In genomic region chr1:31746687-31747086, GRCh38 we compare ENCODE assay signal across 18 cellular contexts. TPM values are rescaled to one million over a fixed set of nuclear protein-coding genes. Genes with fewer than 3 reads are reported as not detected.
A peak's percentile ranks its signal among the peaks of the same experiment; 100 is the strongest.
DNase-seq lines count a peak whose midpoint lies in the region; ATAC-seq lines count a peak whose summit lies in the region.
"Had no signal": no experiment of that assay in that cellular context is flagged by ENCODE, and none has a peak within 500 bp of the region (broad histone marks: within the 10 kb centered on the region; RNA-seq: fewer than 3 reads in every experiment).

No MANE protein-coding gene starts in this region.

- no peak overlapping the region for H3K4me3 Mint-ChIP-seq in activated naive CD8-positive, alpha-beta T cell treated with anti-CD3 and anti-CD28 coated beads, Interleukin-2, amount 50 U/mL, for 24 hours
- H3K4me3 Mint-ChIP-seq in immature natural killer cell, result peak overlapping the region; percentile 79 to 92 (median 87)
- H3K4me3 Mint-ChIP-seq: H9 had no signal

- DNase-seq in Right ventricle myocardium superior, result no peak
- DNase-seq in cardiac septum (ENCODE audit: low spot score), result no peak
- DNase-seq in activated naive CD8-positive, alpha-beta T cell treated with anti-CD3 and anti-CD28 coated beads, Interleukin-2, amount 50 U/mL, for 24 hours, result no peak
- DNase-seq in immature natural killer cell, result peak; percentile 39 to 54 (median 45)
- DNase-seq in MG63, result no peak
- no peak for DNase-seq in aorta
- DNase-seq: activated CD4-positive, CD25-positive, alpha-beta regulatory T cell; foreskin melanocyte; H9; NCI-H526; sigmoid colon; stomach; T-helper 2 cell; upper lobe of right lung had no signal

- peaks cover 26% of the 10 kb centered on the region for H3K4me1 Mint-ChIP-seq in activated naive CD8-positive, alpha-beta T cell treated with anti-CD3 and anti-CD28 coated beads, Interleukin-2, amount 50 U/mL, for 24 hours
- H3K4me1 Mint-ChIP-seq in immature natural killer cell, result peaks cover 64 to 70% of the 10 kb centered on the region in 2 donors

- H3K9me3 Mint-ChIP-seq in activated naive CD8-positive, alpha-beta T cell treated with anti-CD3 and anti-CD28 coated beads, Interleukin-2, amount 50 U/mL, for 24 hours, result no peaks in the 10 kb centered on the region
- no peaks in the 10 kb centered on the region for H3K9me3 Mint-ChIP-seq in immature natural killer cell
- H3K9me3 Mint-ChIP-seq: activated T-helper 2 cell treated with anti-CD3 and anti-CD28 coated beads, Interferon-gamma antibody, Interleukin-2, Interleukin-4, amounts not matched to agents 10 μg/mL and 5 μg/mL and 100 μg/mL, durations not matched to agents 14 hours and 24 hours and 36 hours; H9 had no signal

- peak overlapping the region; percentile 50 for H3K27ac Mint-ChIP-seq in activated naive CD8-positive, alpha-beta T cell treated with anti-CD3 and anti-CD28 coated beads, Interleukin-2, amount 50 U/mL, for 24 hours
- H3K27ac Mint-ChIP-seq in immature natural killer cell, result peak overlapping the region; percentile 81 to 96 (median 90)
- H3K27ac Mint-ChIP-seq: activated T-helper 2 cell treated with anti-CD3 and anti-CD28 coated beads, Interferon-gamma antibody, Interleukin-2, Interleukin-4, amounts not matched to agents 10 μg/mL and 5 μg/mL and 100 μg/mL, durations not matched to agents 14 hours and 24 hours and 36 hours had no signal

- H3K4me3 ChIP-seq in MG63, result no peak overlapping the region
- no peak overlapping the region for H3K4me3 ChIP-seq in aorta (ENCODE audit: low read length in 2 of 2)
- H3K4me3 ChIP-seq: ascending aorta, sigmoid colon, SJSA1, stomach, upper lobe of right lung had no signal

- no peaks in the 10 kb centered on the region for H3K27me3 Mint-ChIP-seq in activated naive CD8-positive, alpha-beta T cell treated with anti-CD3 and anti-CD28 coated beads, Interleukin-2, amount 50 U/mL, for 24 hours
- peaks cover 0 to 8% (median 3%) of the 10 kb centered on the region in 3 donors for H3K27me3 Mint-ChIP-seq in immature natural killer cell (ENCODE audit: low read depth in 3 of 3)

- ATAC-seq in Right ventricle myocardium superior (ENCODE audit: poor library complexity) (peak; percentile 23), GM21737 (IDR thresholded peaks at IDR 0.05; ENCODE audit: unreplicated experiment) (no peak), aorta (ENCODE audit: low FRiP score) (no peak)
- ATAC-seq in activated naive CD8-positive, alpha-beta T cell treated with anti-CD3 and anti-CD28 coated beads, Interleukin-2, amount 50 U/mL, for 24 hours, result no peak
- ATAC-seq: upper lobe of right lung had no signal

- no peaks in the 10 kb centered on the region for H3K36me3 Mint-ChIP-seq in activated naive CD8-positive, alpha-beta T cell treated with anti-CD3 and anti-CD28 coated beads, Interleukin-2, amount 50 U/mL, for 24 hours (ENCODE audit: low read depth)
- peaks cover 0 to 4% (median 0%) of the 10 kb centered on the region in 3 donors for H3K36me3 Mint-ChIP-seq in immature natural killer cell

- H3K27me3 ChIP-seq in MG63 (no peaks in the 10 kb centered on the region), aorta (ENCODE audit: control insufficient read depth in 1 of 2, insufficient read depth in 2 of 2, low read length in 1 of 2) (no peaks in the 10 kb centered on the region)
- H3K27me3 ChIP-seq: ascending aorta, sigmoid colon, SJSA1, stomach, upper lobe of right lung had no signal

- H3K36me3 ChIP-seq in MG63 (no peaks in the 10 kb centered on the region), aorta (ENCODE audit: control insufficient read depth in 1 of 2, insufficient read depth in 2 of 2, low read length in 1 of 2) (no peaks in the 10 kb centered on the region)
- H3K36me3 ChIP-seq: ascending aorta, sigmoid colon, SJSA1, stomach, upper lobe of right lung had no signal

- 41 to 54% methylated on average over 7 of the region's 7 CpGs for WGBS in aorta, 2 donors

- intact Hi-C loops in Right ventricle myocardium superior (cut with DNase I) (no loop called here), cardiac septum (cut with DNase I) (no loop called here), aorta (cut with DNase I) (loop anchor here in 1 of 2 donors (5.0 kb wide), 1 partner anchor 41 kb away; no protein-coding TSS in a partner anchor)

- H3K9me3 ChIP-seq in MG63, result no peaks in the 10 kb centered on the region
- no peaks in the 10 kb centered on the region for H3K9me3 ChIP-seq in aorta (ENCODE audit: control insufficient read depth, low read length)
- H3K9me3 ChIP-seq: ascending aorta, sigmoid colon, SJSA1, stomach, upper lobe of right lung had no signal

- no peak overlapping the region for H3K27ac ChIP-seq in aorta (ENCODE audit: low read depth in 1 of 2, low read length in 2 of 2)
- H3K27ac ChIP-seq: ascending aorta, sigmoid colon, SJSA1, stomach, upper lobe of right lung had no signal

- H3K4me1 ChIP-seq in aorta (ENCODE audit: control insufficient read depth in 1 of 2, insufficient read depth in 2 of 2, low read length in 2 of 2), result no peaks in the 10 kb centered on the region
- H3K4me1 ChIP-seq: sigmoid colon, SJSA1, upper lobe of right lung had no signal

RNA-seq across cellular contexts. Expression of gene ADGRB2, which starts 17.5 kb away (rescaled TPM):
- 14.7 TPM for total RNA-seq in Right ventricle myocardium superior
- 7.7 TPM for total RNA-seq in cardiac septum
- 1 to 10 TPM in 1 of 3 donors, under 1 TPM in 1, not detected in 1; 0.36 to 2.1 TPM for polyA plus RNA-seq in immature natural killer cell
- 3.4 and 8.5 TPM in 2 replicates for total RNA-seq in MG63 (2014; rRNA removed; shearing (Covaris generic); ENCODE audit: low replicate concordance)
- 1 to 10 TPM; 1.8 to 4.6 TPM for total RNA-seq in aorta
- polyA plus RNA-seq in aorta, result 1 to 10 TPM; 1.8 to 2.4 TPM

RNA-seq across cellular contexts. Expression of gene COL16A1, which starts 42.9 kb away (rescaled TPM):
- total RNA-seq in Right ventricle myocardium superior (10.9 TPM), cardiac septum (45.9 TPM), aorta (100 to 1,000 TPM in 1 of 2 donors, 10 to 100 TPM in 1; 71.4 to 188 TPM)
- polyA plus RNA-seq in immature natural killer cell (not detected), aorta (100 to 1,000 TPM in 1 of 2 donors, 10 to 100 TPM in 1; 39.8 to 358 TPM)
- total RNA-seq in MG63 (2014; rRNA removed; shearing (Covaris generic); ENCODE audit: low replicate concordance), result 156 and 192 TPM in 2 replicates
- total RNA-seq: activated T-helper 2 cell treated with anti-CD3 and anti-CD28 coated beads, Interferon-gamma antibody, Interleukin-2, Interleukin-4, amounts not matched to agents 10 μg/mL and 5 μg/mL and 100 μg/mL, durations not matched to agents 14 hours and 24 hours and 36 hours had no signal

Comparison
In these comparisons a context has a peak if more than half of its experiments do, and no peak if none do; other contexts are left out.
1. DNase-seq: peak in immature natural killer cell (3 of 3); none in Right ventricle myocardium superior (single experiment), cardiac septum (single experiment), activated naive CD8-positive, alpha-beta T cell treated with anti-CD3 and anti-CD28 coated beads, Interleukin-2, amount 50 U/mL, for 24 hours (single experiment), MG63 (single experiment) and aorta (0 of 2).